12 cellular contexts compared by ENCODE assay signal in the genomic region with DNA sequence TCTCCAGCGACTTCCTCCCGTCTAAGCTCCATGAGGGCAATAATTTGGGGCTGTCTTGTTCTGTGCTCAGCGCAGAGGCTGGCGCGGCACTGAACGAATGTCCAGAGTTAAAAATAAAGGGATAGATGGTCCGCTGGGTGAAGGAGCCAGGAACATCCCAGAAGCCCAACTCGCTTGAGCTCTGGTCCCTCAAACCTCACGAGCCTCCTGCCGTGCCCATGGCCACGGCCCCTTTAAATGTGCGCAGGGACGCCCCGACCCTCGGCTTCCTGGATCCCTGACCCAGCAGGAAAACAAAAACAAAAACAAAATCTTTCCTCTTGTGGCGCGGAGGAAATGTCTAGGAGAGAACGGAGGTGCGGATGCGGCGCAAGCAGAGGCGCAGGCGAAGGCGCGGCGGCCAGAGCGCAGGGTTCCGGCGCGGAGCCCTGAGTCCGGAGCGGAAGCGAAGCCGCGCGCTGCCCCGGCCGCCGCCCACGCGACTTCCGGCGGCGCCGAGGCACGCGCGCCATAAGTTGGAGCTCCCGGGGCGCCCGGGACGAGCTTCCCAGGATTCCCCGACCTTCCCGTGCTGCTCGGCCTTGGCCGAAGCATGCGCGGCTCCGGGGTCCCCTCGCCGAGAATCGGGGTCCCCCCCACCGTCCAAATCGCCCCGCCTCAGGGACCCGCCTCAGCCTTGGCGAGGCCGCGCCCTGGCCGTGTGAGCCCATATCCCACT. TPM values are rescaled to one million over a fixed set of nuclear protein-coding genes. Genes with fewer than 3 reads are reported as not detected.
A peak's percentile ranks its signal among the peaks of the same experiment; 100 is the strongest.
DNase-seq lines count a peak whose midpoint lies in the region; ATAC-seq and TF ChIP-seq lines count a peak whose summit lies in the region.
"Had no signal": no experiment of that assay in that cellular context is flagged by ENCODE, and none has a peak within 500 bp of the region (broad histone marks: within the 10 kb centered on the region; RNA-seq: fewer than 3 reads in every experiment).

No MANE protein-coding gene starts in this region.

- no peak overlapping the region for H3K27ac ChIP-seq in CD8-positive, alpha-beta T cell (ENCODE audit: low read depth, low read length)
- H3K27ac ChIP-seq in skeletal muscle tissue (ENCODE audit: low read depth, low read length) = no peak overlapping the region

- peaks cover 4% of the 10 kb centered on the region for H3K4me1 Mint-ChIP-seq in CD8-positive, alpha-beta T cell (ENCODE audit: low read depth)
- H3K4me1 Mint-ChIP-seq in activated CD8-positive, alpha-beta T cell treated with anti-CD3 and anti-CD28 coated beads, Interleukin-2, amount 10 ng/mL, durations not matched to agents 7 days and 5 days (ENCODE audit: low read depth) = peaks cover 4% of the 10 kb centered on the region

- H3K27me3 Mint-ChIP-seq in CD8-positive, alpha-beta T cell (ENCODE audit: low read depth) = peaks cover 25% of the 10 kb centered on the region
- H3K27me3 Mint-ChIP-seq in activated CD8-positive, alpha-beta T cell treated with anti-CD3 and anti-CD28 coated beads, Interleukin-2, amount 10 ng/mL, durations not matched to agents 7 days and 5 days (ENCODE audit: low read depth) = peaks cover 4% of the 10 kb centered on the region

- no peak for TF ChIP-seq CTCF in CD8-positive, alpha-beta T cell (IDR thresholded peaks at IDR 0.05)

- CTCF ChIA-PET in CD8-positive, alpha-beta T cell (lab: Charles Lee) = interaction anchor here (1.0 kb wide), 1 partner anchor 36 kb away, joined by 3 read pairs; no protein-coding TSS in a partner anchor
- CTCF ChIA-PET in activated CD8-positive, alpha-beta T cell treated with anti-CD3 and anti-CD28 coated beads, Interleukin-2, amount 10 ng/mL, durations not matched to agents 7 days and 5 days (lab: Charles Lee) = interaction anchor here (1.2 kb wide), 1 partner anchor 36 kb away, joined by 4 read pairs; no protein-coding TSS in a partner anchor

- POLR2A ChIA-PET in CD8-positive, alpha-beta T cell (lab: Charles Lee) = no interaction called here
- POLR2A ChIA-PET in activated CD8-positive, alpha-beta T cell treated with anti-CD3 and anti-CD28 coated beads, Interleukin-2, amount 10 ng/mL, durations not matched to agents 7 days and 5 days (lab: Charles Lee) = no interaction called here

- no peaks in the 10 kb centered on the region for H3K36me3 ChIP-seq in CD8-positive, alpha-beta T cell (ENCODE audit: insufficient read depth, low read length)
- H3K36me3 ChIP-seq in skeletal muscle tissue (ENCODE audit: control insufficient read depth in 3 of 3, insufficient read depth in 3 of 3, low read length in 3 of 3) = no peaks in the 10 kb centered on the region

- intact Hi-C loops in CD8-positive, alpha-beta T cell (cut with DNase I, micrococcal nuclease) = no loop called here
- intact Hi-C loops in Right ventricle myocardium superior (cut with DNase I) = no loop called here

- peak overlapping the region; percentile 43 for H3K4me3 ChIP-seq in CD8-positive, alpha-beta T cell (ENCODE audit: low read depth, low read length)
- H3K4me3 ChIP-seq in skeletal muscle tissue (ENCODE audit: low read length in 3 of 3) = peak overlapping the region; percentile 51 to 66 (median 63)

- no peaks in the 10 kb centered on the region for H3K27me3 ChIP-seq in CD8-positive, alpha-beta T cell (ENCODE audit: insufficient read depth, low read length)
- H3K27me3 ChIP-seq in skeletal muscle tissue (ENCODE audit: control insufficient read depth in 3 of 3, insufficient read depth in 3 of 3, low read length in 3 of 3) = peaks cover 0 to 22% (median 10%) of the 10 kb centered on the region in 3 donors

- H3K4me3 Mint-ChIP-seq in CD8-positive, alpha-beta T cell = peak overlapping the region; percentile 81
- peak overlapping the region; percentile 53 for H3K4me3 Mint-ChIP-seq in activated CD8-positive, alpha-beta T cell treated with anti-CD3 and anti-CD28 coated beads, Interleukin-2, amount 10 ng/mL, durations not matched to agents 7 days and 5 days

- no peaks in the 10 kb centered on the region for H3K9me3 ChIP-seq in CD8-positive, alpha-beta T cell (ENCODE audit: low read length)
- H3K9me3 ChIP-seq in skeletal muscle tissue (ENCODE audit: control insufficient read depth in 3 of 3, low read length in 3 of 3) = peaks cover 0 to 2% (median 0%) of the 10 kb centered on the region in 3 donors

- H3K9me3 Mint-ChIP-seq in CD8-positive, alpha-beta T cell = peaks cover 14% of the 10 kb centered on the region
- H3K9me3 Mint-ChIP-seq in activated CD8-positive, alpha-beta T cell treated with anti-CD3 and anti-CD28 coated beads, Interleukin-2, amount 10 ng/mL, durations not matched to agents 7 days and 5 days (ENCODE audit: insufficient read depth) = peaks cover 4% of the 10 kb centered on the region

- H3K36me3 Mint-ChIP-seq in CD8-positive, alpha-beta T cell = no peaks in the 10 kb centered on the region
- no peaks in the 10 kb centered on the region for H3K36me3 Mint-ChIP-seq in activated CD8-positive, alpha-beta T cell treated with anti-CD3 and anti-CD28 coated beads, Interleukin-2, amount 10 ng/mL, durations not matched to agents 7 days and 5 days (ENCODE audit: low read depth)

- ATAC-seq in CD8-positive, alpha-beta T cell = no peak
- no peak for ATAC-seq in activated CD8-positive, alpha-beta T cell treated with anti-CD3 and anti-CD28 coated beads, Interleukin-2, amount 10 ng/mL, durations not matched to agents 7 days and 5 days
- peak; percentile 68 for ATAC-seq in Right ventricle myocardium superior (ENCODE audit: poor library complexity)
- ATAC-seq in HG02870 (IDR thresholded peaks at IDR 0.05; ENCODE audit: unreplicated experiment) = no peak

- H3K4me1 ChIP-seq in CD8-positive, alpha-beta T cell (ENCODE audit: insufficient read depth, low read length) = no peaks in the 10 kb centered on the region
- H3K4me1 ChIP-seq in skeletal muscle tissue (ENCODE audit: control insufficient read depth in 3 of 3, insufficient read depth in 3 of 3, low read length in 3 of 3) = peaks cover 0 to 8% (median 0%) of the 10 kb centered on the region in 3 donors

- H3K9ac ChIP-seq in skeletal muscle tissue (ENCODE audit: low read depth in 1 of 3, low read length in 3 of 3) = peak overlapping the region in 1 of 3 donors; percentile 16

- DNase-seq in CD8-positive, alpha-beta T cell = no peak
- DNase-seq in activated CD8-positive, alpha-beta T cell treated with anti-CD3 and anti-CD28 coated beads, Interleukin-2, amount 10 ng/mL, durations not matched to agents 7 days and 5 days = no peak
- DNase-seq in Right ventricle myocardium superior = no peak
- DNase-seq in occipital lobe (lab: John Stamatoyannopoulos, UW) = no peak
- no peak for DNase-seq in inferior parietal cortex (ENCODE audit: extremely low spot score)
- no peak for DNase-seq in NCI-H128 (lab: John Stamatoyannopoulos, UW; ENCODE audit: unreplicated experiment)
- DNase-seq: anterior cingulate cortex, NCI-H526 had no signal

- no peak overlapping the region for H3K27ac Mint-ChIP-seq in CD8-positive, alpha-beta T cell
- no peak overlapping the region for H3K27ac Mint-ChIP-seq in activated CD8-positive, alpha-beta T cell treated with anti-CD3 and anti-CD28 coated beads, Interleukin-2, amount 10 ng/mL, durations not matched to agents 7 days and 5 days

RNA-seq across cellular contexts. Expression of a gene that starts 52.9 kb away (rescaled TPM):
- 1 to 10 TPM; 5.1 to 5.4 TPM for total RNA-seq in CD8-positive, alpha-beta T cell
- not detected for total RNA-seq in activated CD8-positive, alpha-beta T cell treated with anti-CD3 and anti-CD28 coated beads, Interleukin-2, amount 10 ng/mL, durations not matched to agents 7 days and 5 days
- total RNA-seq in Right ventricle myocardium superior (not detected), skeletal muscle tissue (not detected), occipital lobe (9.0 TPM)
- total RNA-seq: G401, osteocyte had no signal
